10 cellular contexts compared by ENCODE assay signal in the genomic region with DNA sequence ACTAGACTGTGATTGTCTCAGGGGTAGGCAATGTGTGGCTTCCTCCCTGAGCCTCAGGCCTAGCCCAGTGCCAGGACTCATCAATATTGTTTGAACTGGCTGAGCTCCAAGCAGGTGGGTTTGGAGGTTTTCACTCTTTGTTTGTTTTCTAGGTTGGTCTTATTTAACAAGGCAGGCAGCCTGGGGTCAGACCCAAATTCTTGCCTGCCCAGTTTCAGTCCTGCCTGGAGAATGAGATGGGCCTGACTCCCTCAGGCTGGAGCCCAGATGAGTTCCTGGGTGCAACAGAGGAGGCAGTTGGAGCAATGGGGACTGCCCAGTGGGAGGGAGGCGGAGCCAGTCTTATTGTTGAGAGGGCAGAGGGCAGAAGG. TPM values are rescaled to one million over a fixed set of nuclear protein-coding genes. Genes with fewer than 3 reads are reported as not detected.
DNase-seq lines count a peak whose midpoint lies in the region.
"Had no signal": no experiment of that assay in that cellular context is flagged by ENCODE, and none has a peak within 500 bp of the region (broad histone marks: within the 10 kb centered on the region; RNA-seq: fewer than 3 reads in every experiment).

No MANE protein-coding gene starts in this region.

- H3K4me1 ChIP-seq in subcutaneous abdominal adipose tissue (ENCODE audit: control insufficient read depth in 5 of 5, insufficient read depth in 5 of 5, low read length in 5 of 5): peaks cover 0 to 50% (median 12%) of the 10 kb centered on the region in 5 donors

- H3K9ac ChIP-seq in subcutaneous abdominal adipose tissue (ENCODE audit: low read length in 5 of 5): peak overlapping the region in 1 of 5 donors; percentile 9

- H3K27ac ChIP-seq in subcutaneous abdominal adipose tissue (ENCODE audit: low read depth, low read length): peak overlapping the region; percentile 21

- H3K4me3 ChIP-seq in subcutaneous abdominal adipose tissue (ENCODE audit: low read depth in 1 of 5, low read length in 5 of 5): no peak overlapping the region

- peaks cover 0 to 8% (median 0%) of the 10 kb centered on the region in 5 donors for H3K27me3 ChIP-seq in subcutaneous abdominal adipose tissue (ENCODE audit: control insufficient read depth in 5 of 5, insufficient read depth in 4 of 5, low read length in 5 of 5)

- H3K9me3 ChIP-seq in subcutaneous abdominal adipose tissue (ENCODE audit: control insufficient read depth in 5 of 5, low read length in 5 of 5): peaks cover 0 to 3% (median 0%) of the 10 kb centered on the region in 5 donors

- DNase-seq in LoVo (ENCODE audit: low spot score): peak; percentile 69
- peak; percentile 96 for DNase-seq in NCI-H748 treated with DMSO at 0.1 percent for 48 hours (lab: John Stamatoyannopoulos, UW)
- DNase-seq in glomerular visceral epithelial cell (ENCODE audit: extremely low spot score): peak; percentile 5
- no peak for DNase-seq in stimulated activated CD4-positive, alpha-beta T cell treated with anti-CD3 and anti-CD28 coated beads, Interleukin-15, amount 100 ng/mL, for 24 hours
- DNase-seq in AML-193 (lab: John Stamatoyannopoulos, UW): no peak
- no peak for DNase-seq in H4 (ENCODE audit: low spot score)
- DNase-seq in globus pallidus (ENCODE audit: low spot score): no peak
- DNase-seq: activated CD4-positive, alpha-beta memory T cell treated with anti-CD3 and anti-CD28 coated beads for 36 hours; hippocampal formation had no signal

- H3K36me3 ChIP-seq in subcutaneous abdominal adipose tissue (ENCODE audit: control insufficient read depth in 5 of 5, insufficient read depth in 5 of 5, low read length in 5 of 5): no peaks in the 10 kb centered on the region

RNA-seq across cellular contexts. Expression of gene TP53I11, which starts 28.3 kb away (rescaled TPM):
- total RNA-seq in H4 (2014; rRNA removed; shearing (Covaris generic)): 10.4 and 13.5 TPM in 2 replicates

Comparison
In these comparisons a context has a peak if more than half of its experiments do, and no peak if none do; other contexts are left out.
1. DNase-seq: peak in LoVo (single experiment), NCI-H748 treated with DMSO at 0.1 percent for 48 hours (single experiment) and glomerular visceral epithelial cell (single experiment); none in stimulated activated CD4-positive, alpha-beta T cell treated with anti-CD3 and anti-CD28 coated beads, Interleukin-15, amount 100 ng/mL, for 24 hours (single experiment), AML-193 (0 of 2), H4 (single experiment) and globus pallidus (single experiment).